In genomic region chr6:149746147-149746946, GRCh38 we compare ENCODE assay signal across 1 cellular context.
TF ChIP-seq lines count a peak whose summit lies in the region.

Gene NUP43 (minus strand): TSS chr6:149746529. CDS start chr6:149746495, 34 bp downstream.

TF ChIP-seq in HepG2, 621 proteins besides CTCF, POLR2A, EP300 and RAD21 (continued from another document and continues in another):
- TF ChIP-seq ZNF614 (CRISPR knock-in tag; IDR thresholded peaks at IDR 0.05; ENCODE audit: borderline replicate concordance) (peak; percentile 96), ZNF160 (CRISPR knock-in tag; IDR thresholded peaks at IDR 0.05) (no peak), MYPOP (CRISPR knock-in tag; IDR thresholded peaks at IDR 0.05) (peak; percentile 84), ZBTB8A (CRISPR knock-in tag; IDR thresholded peaks at IDR 0.05; ENCODE audit: borderline replicate concordance, low read depth) (no peak), MTA1 (CRISPR knock-in tag; IDR thresholded peaks at IDR 0.05; ENCODE audit: borderline replicate concordance) (0 out of 2 replicates have a peak, but pooled peaks have one; percentile 71), MEF2D (CRISPR knock-in tag; IDR thresholded peaks at IDR 0.05) (peak; percentile 69), RBAK (CRISPR knock-in tag; IDR thresholded peaks at IDR 0.05) (no peak), SNAPC4 (CRISPR knock-in tag; IDR thresholded peaks at IDR 0.05) (no peak), CREBL2 (CRISPR knock-in tag; IDR thresholded peaks at IDR 0.05; ENCODE audit: borderline replicate concordance) (0 out of 2 replicates have a peak, but pooled peaks have one; percentile 46), ZNF562 (CRISPR knock-in tag; IDR thresholded peaks at IDR 0.05; ENCODE audit: borderline replicate concordance) (no peak), PITX1 (CRISPR knock-in tag; IDR thresholded peaks at IDR 0.05) (peak; percentile 65), ZNF563 (CRISPR knock-in tag; IDR thresholded peaks at IDR 0.05) (no peak; the same call in none of the 2 replicates), FOXC1 (CRISPR knock-in tag; IDR thresholded peaks at IDR 0.05; ENCODE audit: borderline replicate concordance) (0 out of 2 replicates have a peak, but pooled peaks have one; percentile 85), ZMYM2 (CRISPR knock-in tag; IDR thresholded peaks at IDR 0.05) (no peak), ZNF430 (CRISPR knock-in tag; IDR thresholded peaks at IDR 0.05) (peak; percentile 77), ZEB1 (IDR thresholded peaks at IDR 0.05; ENCODE audit: insufficient replicate concordance, low read depth) (no peak), ZNF451 (CRISPR knock-in tag; IDR thresholded peaks at IDR 0.05) (no peak), ZZZ3 (CRISPR knock-in tag; IDR thresholded peaks at IDR 0.05; ENCODE audit: borderline replicate concordance) (peak; percentile 98; the same call in 1 of the 2 replicates), ZNF761 (CRISPR knock-in tag; conservative IDR thresholded peaks at IDR 0.05) (peak; percentile 93; the same call in 1 of the 2 replicates), ATF5 (CRISPR knock-in tag; IDR thresholded peaks at IDR 0.05; ENCODE audit: low read depth) (0 out of 2 replicates have a peak, but pooled peaks have one; percentile 61), GMEB1 (CRISPR knock-in tag; IDR thresholded peaks at IDR 0.05; ENCODE audit: borderline replicate concordance) (peak; percentile 89; the same call in 1 of the 2 replicates), CBX5 (CRISPR knock-in tag; IDR thresholded peaks at IDR 0.05; ENCODE audit: borderline replicate concordance) (peak; percentile 92; the same call in 1 of the 2 replicates), TFDP2 (CRISPR knock-in tag; IDR thresholded peaks at IDR 0.05) (peak; percentile 95), SMC3 (IDR thresholded peaks at IDR 0.05; ENCODE audit: low read length) (no peak; the same call in 1 of the 2 replicates), ZBTB3 (CRISPR knock-in tag; IDR thresholded peaks at IDR 0.05; ENCODE audit: borderline replicate concordance, low read depth) (peak; percentile 84; the same call in 1 of the 2 replicates), ZNF639 (CRISPR knock-in tag; conservative IDR thresholded peaks at IDR 0.05) (0 out of 2 replicates have a peak, but pooled peaks have one; percentile 52), ZNF724P (CRISPR knock-in tag; IDR thresholded peaks at IDR 0.05; ENCODE audit: borderline replicate concordance) (peak; percentile 91), HDAC1 (CRISPR knock-in tag; IDR thresholded peaks at IDR 0.05) (peak; percentile 95), ATAD3A (CRISPR knock-in tag; IDR thresholded peaks at IDR 0.05) (no peak), MED13 (CRISPR knock-in tag; IDR thresholded peaks at IDR 0.05) (no peak), ZNF484 (CRISPR knock-in tag; IDR thresholded peaks at IDR 0.05; ENCODE audit: borderline replicate concordance, low read depth) (no peak), ZNF138 (CRISPR knock-in tag; IDR thresholded peaks at IDR 0.05; ENCODE audit: low read depth) (peak; percentile 72; the same call in 1 of the 2 replicates), ZNF513 (CRISPR knock-in tag; conservative IDR thresholded peaks at IDR 0.05) (no peak), ZNF784 (CRISPR knock-in tag; IDR thresholded peaks at IDR 0.05; ENCODE audit: borderline replicate concordance) (peak; percentile 97), TRIM22 (IDR thresholded peaks at IDR 0.05) (no peak), ZNF550 (CRISPR knock-in tag; IDR thresholded peaks at IDR 0.05; ENCODE audit: borderline replicate concordance) (no peak), RELA (CRISPR knock-in tag; IDR thresholded peaks at IDR 0.05) (0 out of 2 replicates have a peak, but pooled peaks have one; percentile 25), ZNF431 (CRISPR knock-in tag; IDR thresholded peaks at IDR 0.05; ENCODE audit: borderline replicate concordance, low read depth) (peak; percentile 17; the same call in 1 of the 2 replicates), THRA (CRISPR knock-in tag; IDR thresholded peaks at IDR 0.05; ENCODE audit: borderline replicate concordance) (peak; percentile 81), ZNF207 (IDR thresholded peaks at IDR 0.05; ENCODE audit: borderline replicate concordance) (no peak), ZNF577 (CRISPR knock-in tag; IDR thresholded peaks at IDR 0.05; ENCODE audit: borderline replicate concordance, low read depth) (no peak), ATRX (CRISPR knock-in tag; IDR thresholded peaks at IDR 0.05; ENCODE audit: borderline replicate concordance) (no peak), ZNF44 (CRISPR knock-in tag; IDR thresholded peaks at IDR 0.05) (peak; percentile 96), IRF2 (CRISPR knock-in tag; IDR thresholded peaks at IDR 0.05) (peak; percentile 97), BCL3 (CRISPR knock-in tag; IDR thresholded peaks at IDR 0.05) (peak; percentile 80; the same call in 1 of the 2 replicates)
